In the genomic region with DNA sequence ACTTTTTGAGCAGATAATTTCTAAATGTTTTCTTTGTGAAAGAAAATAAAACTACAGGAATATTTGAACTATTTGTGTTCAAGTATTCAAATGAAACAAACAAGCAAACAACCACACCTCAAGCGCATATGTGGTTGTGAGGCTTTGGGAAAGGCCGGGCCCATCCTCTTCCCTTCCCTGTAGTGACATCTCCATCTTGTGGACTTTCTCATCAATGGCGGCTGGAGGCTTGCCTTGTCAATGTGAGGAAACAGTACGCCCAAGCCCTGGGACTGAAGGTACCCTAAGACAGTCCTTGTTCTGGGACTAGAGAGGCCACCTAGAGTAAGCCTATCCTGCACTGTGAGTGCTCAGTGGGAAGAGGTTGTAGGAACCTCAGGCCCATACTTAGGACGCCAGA, we compare ENCODE assay signal across 11 cellular contexts.
DNase-seq lines count a peak whose midpoint lies in the region; ATAC-seq, FAIRE-seq and TF ChIP-seq lines count a peak whose summit lies in the region.
"Had no signal": no experiment of that assay in that cellular context is flagged by ENCODE, and none has a peak within 500 bp of the region (broad histone marks: within the 10 kb centered on the region; RNA-seq: fewer than 3 reads in every experiment).

No MANE protein-coding gene starts in this region.

- H3K4ac ChIP-seq in mesendoderm (ENCODE audit: low read depth, low read length): no peak overlapping the region

- no peaks in the 10 kb centered on the region for H3K36me3 ChIP-seq in mesendoderm (ENCODE audit: control insufficient read depth, insufficient read depth, low read length)
- H3K36me3 ChIP-seq: thoracic aorta had no signal

- no peak overlapping the region for H3K4me2 ChIP-seq in mesendoderm (ENCODE audit: low read length)

- no peak overlapping the region for H3K23ac ChIP-seq in mesendoderm (ENCODE audit: low read length)

- H4K8ac ChIP-seq in mesendoderm (ENCODE audit: low read depth, low read length): no peak overlapping the region

- H2BK120ac ChIP-seq in mesendoderm (ENCODE audit: low read depth, low read length): no peak overlapping the region

- H3K18ac ChIP-seq in mesendoderm (ENCODE audit: low read length): no peak overlapping the region

- no peak overlapping the region for H4K5ac ChIP-seq in mesendoderm (ENCODE audit: low read length)

- no peaks in the 10 kb centered on the region for H3K27me3 Mint-ChIP-seq in stimulated activated memory B cell treated with anti-CD40 and anti-IgM and Interleukin-4, amounts not matched to agents 10 μg/mL and 1 μg/mL and 100 μg/mL, for 72 hours

- no peak for ATAC-seq in stimulated activated memory B cell treated with anti-CD40 and anti-IgM and Interleukin-4, amounts not matched to agents 10 μg/mL and 1 μg/mL and 100 μg/mL, for 72 hours

- peak; percentile 49 for TF ChIP-seq CTCF in D721Med (IDR thresholded peaks at IDR 0.05; ENCODE audit: insufficient read depth, missing control alignments)
- TF ChIP-seq CTCF in WI38 (IDR thresholded peaks at IDR 0.05; ENCODE audit: low read depth, low read length): peak; percentile 39

- no peak overlapping the region for H3K4me3 ChIP-seq in WI38 (ENCODE audit: low read depth, low read length)
- H3K4me3 ChIP-seq in mesendoderm (ENCODE audit: low read length): no peak overlapping the region
- H3K4me3 ChIP-seq: dorsolateral prefrontal cortex, thoracic aorta had no signal

- H3K27ac Mint-ChIP-seq in stimulated activated memory B cell treated with anti-CD40 and anti-IgM and Interleukin-4, amounts not matched to agents 10 μg/mL and 1 μg/mL and 100 μg/mL, for 72 hours: no peak overlapping the region

- FAIRE-seq in D721Med (lab: Jason Lieb, UNC): no peak

- no peak overlapping the region for H3K4me3 Mint-ChIP-seq in stimulated activated memory B cell treated with anti-CD40 and anti-IgM and Interleukin-4, amounts not matched to agents 10 μg/mL and 1 μg/mL and 100 μg/mL, for 72 hours

- H3K79me2 ChIP-seq in mesendoderm (ENCODE audit: control insufficient read depth, insufficient read depth, low read length): no peaks in the 10 kb centered on the region

- no peak overlapping the region for H3K9ac ChIP-seq in mesendoderm (ENCODE audit: low read length)

- no peaks in the 10 kb centered on the region for H3K4me1 Mint-ChIP-seq in stimulated activated memory B cell treated with anti-CD40 and anti-IgM and Interleukin-4, amounts not matched to agents 10 μg/mL and 1 μg/mL and 100 μg/mL, for 72 hours

- H3K79me1 ChIP-seq in mesendoderm (ENCODE audit: low read length): no peaks in the 10 kb centered on the region

- no peak overlapping the region for H2BK15ac ChIP-seq in mesendoderm (replicated peaks; ENCODE audit: low read depth)

- H3K9me3 Mint-ChIP-seq in stimulated activated memory B cell treated with anti-CD40 and anti-IgM and Interleukin-4, amounts not matched to agents 10 μg/mL and 1 μg/mL and 100 μg/mL, for 72 hours: no peaks in the 10 kb centered on the region

- DNase-seq in D721Med (ENCODE audit: insufficient read length, low spot score) (no peak), HCEC 1CT (peak; percentile 22), mesendoderm (peak; percentile 72), NCI-H345 (lab: John Stamatoyannopoulos, UW) (no peak), GOT3 (lab: John Stamatoyannopoulos, UW) (no peak), SKM-1 treated with dmso at 0.1 percent for 144 hours (lab: John Stamatoyannopoulos, UW; ENCODE audit: unreplicated experiment) (no peak)
- DNase-seq: dorsolateral prefrontal cortex, SIG-M5 had no signal

- H3K4me1 ChIP-seq in mesendoderm (ENCODE audit: control insufficient read depth, low read depth, low read length): no peaks in the 10 kb centered on the region

- H3K27me3 ChIP-seq in mesendoderm (ENCODE audit: insufficient read depth, low read length, poor library complexity): no peaks in the 10 kb centered on the region
- H3K27me3 ChIP-seq: dorsolateral prefrontal cortex had no signal

- H2AK5ac ChIP-seq in mesendoderm (ENCODE audit: low read length): no peak overlapping the region

- no peaks in the 10 kb centered on the region for H3K36me3 Mint-ChIP-seq in stimulated activated memory B cell treated with anti-CD40 and anti-IgM and Interleukin-4, amounts not matched to agents 10 μg/mL and 1 μg/mL and 100 μg/mL, for 72 hours

- H3K27ac ChIP-seq in mesendoderm (ENCODE audit: low read depth, low read length): no peak overlapping the region
- H3K27ac ChIP-seq: dorsolateral prefrontal cortex, thoracic aorta had no signal

- H2BK5ac ChIP-seq in mesendoderm (ENCODE audit: low read length): no peak overlapping the region

- H3K56ac ChIP-seq in mesendoderm (ENCODE audit: low read length): no peak overlapping the region

- no CpG with 5 or more reads among the region's 5 CpGs for WGBS in mesendoderm (ENCODE audit: extremely low coverage, insufficient coverage, low lambda C conversion rate)

Comparison
In these comparisons a context has a peak if more than half of its experiments do, and no peak if none do; other contexts are left out.
1. DNase-seq: peak in HCEC 1CT (single experiment) and mesendoderm (single experiment); none in D721Med (single experiment), NCI-H345 (single experiment), GOT3 (single experiment) and SKM-1 treated with dmso at 0.1 percent for 144 hours (single experiment).